In genomic region chr9:1202512-1203285, GRCh38 we compare ENCODE assay signal across 31 cellular contexts.
"Had no signal": no experiment of that assay in that cellular context is flagged by ENCODE, and none has a peak within 500 bp of the region (broad histone marks: within the 10 kb centered on the region; RNA-seq: fewer than 3 reads in every experiment).

No MANE protein-coding gene starts in this region.

- H3K4me1 ChIP-seq: ascending aorta, foreskin keratinocyte, sigmoid colon, tibial artery, upper lobe of right lung had no signal

- H3K4me3 ChIP-seq: ascending aorta, heart left ventricle, lung, mucosa of descending colon, sigmoid colon, smooth muscle cell, stomach, tibial artery, upper lobe of right lung had no signal

- H3K36me3 Mint-ChIP-seq: activated naive CD4-positive, alpha-beta T cell treated with anti-CD3 and anti-CD28 coated beads, Interleukin-2, amount 10 ng/mL, durations not matched to agents 7 days and 5 days; activated naive CD8-positive, alpha-beta T cell treated with anti-CD3 and anti-CD28 coated beads, Interleukin-2, amount 10 ng/mL, durations not matched to agents 7 days and 5 days; brain; natural killer cell treated with Interleukin-12 subunit alpha and Interleukin-12 subunit beta and Interleukin-15 and Interleukin-18, amount 100 ng/mL, for 72 hours; stimulated activated memory B cell treated with anti-CD40 and anti-IgM and Interleukin-4, amounts not matched to agents 10 μg/mL and 1 μg/mL and 100 μg/mL, for 72 hours had no signal

- H3K27me3 Mint-ChIP-seq: activated naive CD4-positive, alpha-beta T cell treated with anti-CD3 and anti-CD28 coated beads, Interleukin-2, amount 10 ng/mL, durations not matched to agents 7 days and 5 days; activated naive CD8-positive, alpha-beta T cell treated with anti-CD3 and anti-CD28 coated beads, Interleukin-2, amount 10 ng/mL, durations not matched to agents 7 days and 5 days; effector memory CD8-positive, alpha-beta T cell had no signal

- H3K36me3 ChIP-seq: ascending aorta, heart left ventricle, sigmoid colon, stomach, tibial artery, upper lobe of right lung had no signal

- H3K4me2 ChIP-seq: smooth muscle cell had no signal

- H3K4me3 Mint-ChIP-seq: activated naive CD4-positive, alpha-beta T cell treated with anti-CD3 and anti-CD28 coated beads, Interleukin-2, amount 10 ng/mL, durations not matched to agents 7 days and 5 days; activated naive CD8-positive, alpha-beta T cell treated with anti-CD3 and anti-CD28 coated beads, Interleukin-2, amount 10 ng/mL, durations not matched to agents 7 days and 5 days; brain; effector memory CD8-positive, alpha-beta T cell; natural killer cell treated with Interleukin-12 subunit alpha and Interleukin-12 subunit beta and Interleukin-15 and Interleukin-18, amount 100 ng/mL, for 72 hours; stimulated activated memory B cell treated with anti-CD40 and anti-IgM and Interleukin-4, amounts not matched to agents 10 μg/mL and 1 μg/mL and 100 μg/mL, for 72 hours; T-helper 2 cell treated with Interferon-gamma antibody and Interleukin-4, amounts not matched to agents 5 μg/mL and 100 μg/mL, for 36 hours had no signal

- DNase-seq: activated CD4-positive, alpha-beta T cell treated with anti-CD3 and anti-CD28 coated beads for 48 hours; activated CD4-positive, alpha-beta T cell treated with anti-CD3 and anti-CD28 coated beads, Interleukin-2, amount 50 U/mL, for 48 hours; activated CD8-positive, alpha-beta memory T cell treated with anti-CD3 and anti-CD28 coated beads, Interleukin-2, amount 50 U/mL, for 4 hours; activated gamma-delta T cell; activated naive CD4-positive, alpha-beta T cell treated with anti-CD3 and anti-CD28 coated beads, Interleukin-2, amount 10 ng/mL, durations not matched to agents 7 days and 5 days; activated naive CD8-positive, alpha-beta T cell treated with anti-CD3 and anti-CD28 coated beads, Interleukin-2, amount 10 ng/mL, durations not matched to agents 7 days and 5 days; activated T-cell treated with anti-CD3 and anti-CD28 coated beads, Interleukin-2, amount 50 U/mL, for 1 hour; cortex of kidney; effector memory CD8-positive, alpha-beta T cell; erythroblast; foreskin keratinocyte; heart left ventricle; mesendoderm; mucosa of descending colon; posterior cingulate gyrus; sigmoid colon; stimulated activated CD4-positive, alpha-beta T cell treated with anti-CD3 and anti-CD28 coated beads, Interleukin-1b, Interleukin-23, amount 100 ng/mL, for 48 hours; stimulated activated CD4-positive, alpha-beta T cell treated with anti-CD3 and anti-CD28 coated beads, Interleukin-4, amount 100 ng/mL, for 4 hours; stimulated activated CD8-positive, alpha-beta memory T cell treated with anti-CD3 and anti-CD28 coated beads, Interleukin-4, amount 100 ng/mL, for 48 hours; stomach; T-helper 1 cell; tibial artery; upper lobe of right lung had no signal

- H3K9me3 ChIP-seq: ascending aorta, heart left ventricle, mucosa of descending colon, sigmoid colon, stomach, tibial artery, upper lobe of right lung had no signal

- H3K27ac Mint-ChIP-seq: activated naive CD4-positive, alpha-beta T cell treated with anti-CD3 and anti-CD28 coated beads, Interleukin-2, amount 10 ng/mL, durations not matched to agents 7 days and 5 days; activated naive CD8-positive, alpha-beta T cell treated with anti-CD3 and anti-CD28 coated beads, Interleukin-2, amount 10 ng/mL, durations not matched to agents 7 days and 5 days; brain; effector memory CD8-positive, alpha-beta T cell; natural killer cell treated with Interleukin-12 subunit alpha and Interleukin-12 subunit beta and Interleukin-15 and Interleukin-18, amount 100 ng/mL, for 72 hours; stimulated activated memory B cell treated with anti-CD40 and anti-IgM and Interleukin-4, amounts not matched to agents 10 μg/mL and 1 μg/mL and 100 μg/mL, for 72 hours; T-helper 2 cell treated with Interferon-gamma antibody and Interleukin-4, amounts not matched to agents 5 μg/mL and 100 μg/mL, for 36 hours had no signal

- H3K27me3 ChIP-seq: ascending aorta, foreskin keratinocyte, heart left ventricle, sigmoid colon, stomach, tibial artery, upper lobe of right lung had no signal

- H3K4me1 Mint-ChIP-seq: activated naive CD4-positive, alpha-beta T cell treated with anti-CD3 and anti-CD28 coated beads, Interleukin-2, amount 10 ng/mL, durations not matched to agents 7 days and 5 days; activated naive CD8-positive, alpha-beta T cell treated with anti-CD3 and anti-CD28 coated beads, Interleukin-2, amount 10 ng/mL, durations not matched to agents 7 days and 5 days; stimulated activated memory B cell treated with anti-CD40 and anti-IgM and Interleukin-4, amounts not matched to agents 10 μg/mL and 1 μg/mL and 100 μg/mL, for 72 hours had no signal

- H3K9me3 Mint-ChIP-seq: activated naive CD4-positive, alpha-beta T cell treated with anti-CD3 and anti-CD28 coated beads, Interleukin-2, amount 10 ng/mL, durations not matched to agents 7 days and 5 days; brain; natural killer cell treated with Interleukin-12 subunit alpha and Interleukin-12 subunit beta and Interleukin-15 and Interleukin-18, amount 100 ng/mL, for 72 hours; T-helper 2 cell treated with Interferon-gamma antibody and Interleukin-4, amounts not matched to agents 5 μg/mL and 100 μg/mL, for 36 hours had no signal

- ATAC-seq: activated CD4-positive, CD25-positive, alpha-beta regulatory T cell treated with anti-CD3 and anti-CD28 coated beads, Interleukin-2, amount 50 U/mL, for 24 hours; effector memory CD8-positive, alpha-beta T cell; foreskin keratinocyte; heart left ventricle; mucosa of descending colon; natural killer cell treated with Interleukin-12 subunit alpha and Interleukin-12 subunit beta and Interleukin-15 and Interleukin-18, amount 100 ng/mL, for 72 hours; stimulated activated memory B cell treated with anti-CD40 and anti-IgM and Interleukin-4, amounts not matched to agents 10 μg/mL and 1 μg/mL and 100 μg/mL, for 72 hours; upper lobe of right lung had no signal

- H3K27ac ChIP-seq: ascending aorta, foreskin keratinocyte, sigmoid colon, stomach, tibial artery, upper lobe of right lung had no signal
